In genomic region chr9:123299558-123300126, GRCh38 we compare ENCODE assay signal across 31 cellular contexts. TPM values are rescaled to one million over a fixed set of nuclear protein-coding genes. Genes with fewer than 3 reads are reported as not detected.
DNase-seq lines count a peak whose midpoint lies in the region; ATAC-seq, FAIRE-seq and TF ChIP-seq lines count a peak whose summit lies in the region.
"Had no signal": no experiment of that assay in that cellular context is flagged by ENCODE, and none has a peak within 500 bp of the region (broad histone marks: within the 10 kb centered on the region; RNA-seq: fewer than 3 reads in every experiment).

No MANE protein-coding gene starts in this region.

- POLR2A ChIA-PET in K562 (lab: Yijun Ruan, JAX), result interaction anchor here (0.5 to 1.8 kb wide), 13 partner anchors 9 to 134 kb away, joined by 3 to 9 read pairs (median 3); no protein-coding TSS in a partner anchor

- 1% methylated on average over 10 of the region's 10 CpGs for WGBS in K562 (ENCODE audit: insufficient coverage, low coverage, missing lambda C conversion rate)
- WGBS in sigmoid colon, 2 donors, result 84 to 89% methylated on average over 10 of the region's 10 CpGs
- WGBS in GM23248 (ENCODE audit: low coverage in 1 of 2, low lambda C conversion rate in 2 of 2, missing lambda C conversion rate in 2 of 2), 2 experiments, result 53 to 56% methylated on average over 10 of the region's 10 CpGs

- intact Hi-C loops in K562 (cut with micrococcal nuclease), result no loop called here
- intact Hi-C loops in left ventricle myocardium superior (cut with micrococcal nuclease), result no loop called here
- intact Hi-C loops in sigmoid colon (cut with DNase I), result no loop called here

- ATAC-seq in K562 (peak; percentile 51), left ventricle myocardium superior (peak; percentile 93), GM21825 (IDR thresholded peaks at IDR 0.05; ENCODE audit: unreplicated experiment) (no peak)

- H3K9ac ChIP-seq in K562 (ENCODE audit: insufficient read depth in 1 of 2, low read depth in 2 of 2, low read length in 2 of 2), result peak overlapping the region; percentile 57 to 69; a peak in 3 of 4 replicates
- no peak overlapping the region for H3K9ac ChIP-seq in GM23248

- H3K27ac ChIP-seq in K562 (ENCODE audit: extremely low read depth, low read depth, low read length), result peak overlapping the region; percentile 76
- H3K27ac ChIP-seq in sigmoid colon, result no peak overlapping the region
- H3K27ac ChIP-seq in GM23248, result no peak overlapping the region
- H3K27ac ChIP-seq: 22Rv1, dorsolateral prefrontal cortex, VCaP had no signal

- H3K4me1 ChIP-seq in K562 (replicated peaks in 1 of 2; ENCODE audit: control insufficient read depth in 2 of 2, insufficient read depth in 2 of 2, low read length in 2 of 2) (peaks cover 52 to 67% of the 10 kb centered on the region in 2 experiments), sigmoid colon (peaks cover 0 to 7% (median 2%) of the 10 kb centered on the region in 4 donors), GM23248 (ENCODE audit: insufficient read depth) (no peaks in the 10 kb centered on the region)

- H3K9me1 ChIP-seq in K562 (ENCODE audit: control insufficient read depth, insufficient read depth, low read length), result no peaks in the 10 kb centered on the region

- TF ChIP-seq EP300 in K562 (IDR thresholded peaks at IDR 0.05; ENCODE audit: low read length) (0 out of 2 replicates have a peak, but pooled peaks have one; percentile 1), sigmoid colon (IDR thresholded peaks at IDR 0.05) (no peak)

- H3K4me3 ChIP-seq in K562 (no peak overlapping the region), sigmoid colon (no peak overlapping the region), GM23248 (no peak overlapping the region)
- H3K4me3 ChIP-seq: dorsolateral prefrontal cortex, lung had no signal

- H3K36me3 ChIP-seq in K562 (ENCODE audit: control insufficient read depth, insufficient read depth, low read length) (no peaks in the 10 kb centered on the region), sigmoid colon (no peaks in the 10 kb centered on the region), GM23248 (ENCODE audit: low read depth) (no peaks in the 10 kb centered on the region)

- TF ChIP-seq POLR2A in K562 (conservative IDR thresholded peaks at IDR 0.05) (peak; percentile 47; the same call in 1 of the 2 replicates), sigmoid colon (IDR thresholded peaks at IDR 0.05) (no peak)

- H3K79me2 ChIP-seq in K562 (ENCODE audit: control insufficient read depth, insufficient read depth, low read length) (no peaks in the 10 kb centered on the region), GM23248 (ENCODE audit: insufficient read depth) (no peaks in the 10 kb centered on the region)

- in situ Hi-C loops in K562 (cut with MboI), result no loop called here
- in situ Hi-C loops in GM23248 (cut with MboI), result no loop called here

- TF ChIP-seq RAD21 in K562 (CRISPR knock-in tag; conservative IDR thresholded peaks at IDR 0.05 in 1 of 2, IDR thresholded peaks at IDR 0.05 in 1 of 2), result peak in 1 of 2 experiments; percentile 16; a peak in 1 of 4 replicates

- no peaks in the 10 kb centered on the region for H4K20me1 ChIP-seq in K562 (replicated peaks; ENCODE audit: control insufficient read depth, insufficient read depth, low read length)
- H4K20me1 ChIP-seq in GM23248 (ENCODE audit: insufficient read depth), result no peaks in the 10 kb centered on the region

- no TSS peak for BruUV-seq in K562 (replicated peaks; lab: Mats Ljungman, UMichigan)

- H3K9me2 ChIP-seq in GM23248 (ENCODE audit: insufficient read depth), result no peaks in the 10 kb centered on the region

- H2AFZ ChIP-seq in K562 (ENCODE audit: low read depth, low read length) (peak overlapping the region; percentile 87), GM23248 (no peak overlapping the region)

- DNase-seq in NCI-H82 (lab: John Stamatoyannopoulos, UW), result peak; percentile 57
- no peak for DNase-seq in NCI-H82 treated with DMSO at 0.1 percent for 48 hours (lab: John Stamatoyannopoulos, UW; ENCODE audit: unreplicated experiment)
- peak; percentile 37 to 88 (median 58) for DNase-seq in K562 (ENCODE audit: extremely low read depth in 1 of 4, low spot score in 3 of 4)
- peak; percentile 37 for DNase-seq in left ventricle myocardium superior
- peak; percentile 42 for DNase-seq in sigmoid colon
- DNase-seq in GM23248, result no peak
- DNase-seq in NCI-H446 treated with DMSO at 0.1 percent for 48 hours (lab: John Stamatoyannopoulos, UW), result no peak
- DNase-seq: activated CD4-positive, alpha-beta T cell treated with anti-CD3 and anti-CD28 coated beads, Interleukin-2, amount 10 ng/mL, durations not matched to agents 24 days and 14 days; activated gamma-delta T cell; activated T-cell treated with anti-CD3 and anti-CD28 coated beads, Interleukin-2, amount 50 U/mL, for 24 hours; CD4-positive, alpha-beta memory T cell; DMS 273 treated with DMSO at 0.1 percent for 48 hours; EL; NCI-H1105; NCI-H2081; NCI-H2227 treated with DMSO at 0.1 percent for 48 hours; NCI-H748 treated with DMSO at 0.1 percent for 48 hours; nephron progenitor cell; stimulated activated CD4-positive, alpha-beta T cell treated with anti-CD3 and anti-CD28 coated beads, Interleukin-4, amount 100 ng/mL, for 4 hours; stimulated activated naive CD4-positive, alpha-beta T cell had no signal

- H3K4me2 ChIP-seq in K562 (ENCODE audit: insufficient read depth, low read length) (peak overlapping the region; percentile 61), GM23248 (ENCODE audit: unreplicated experiment) (no peak overlapping the region)

- H3K27me3 ChIP-seq in K562 (ENCODE audit: control insufficient read depth in 2 of 2, insufficient read depth in 2 of 2, low read length in 2 of 2) (no peaks in the 10 kb centered on the region), sigmoid colon (no peaks in the 10 kb centered on the region), GM23248 (replicated peaks; ENCODE audit: insufficient read depth) (no peaks in the 10 kb centered on the region; the same call in 1 of the 2 replicates)
- H3K27me3 ChIP-seq: dorsolateral prefrontal cortex had no signal

- peak; percentile 79 for FAIRE-seq in K562 (lab: Jason Lieb, UNC)
- FAIRE-seq: endothelial cell of umbilical vein, GM12891, keratinocyte, urothelium cell line had no signal

- TF ChIP-seq CTCF in K562 (IDR thresholded peaks at IDR 0.05 in 2 of 3, conservative IDR thresholded peaks at IDR 0.05 in 1 of 3; ENCODE audit: insufficient read depth in 2 of 3, low read depth in 1 of 3, low read length in 3 of 3) (no peak), sigmoid colon (IDR thresholded peaks at IDR 0.05) (no peak)

- H3F3A ChIP-seq in GM23248 (ENCODE audit: insufficient read depth), result no peaks in the 10 kb centered on the region

- CTCF ChIA-PET in K562 (lab: Yijun Ruan, JAX; ENCODE audit: low intra/inter-chr PET ratio), result no interaction called here

- H3K9me3 ChIP-seq in K562 (replicated peaks; ENCODE audit: control insufficient read depth, insufficient read depth, low read depth, low read length) (no peaks in the 10 kb centered on the region), sigmoid colon (no peaks in the 10 kb centered on the region), GM23248 (ENCODE audit: low read depth) (no peaks in the 10 kb centered on the region)

RNA-seq across cellular contexts. Expression of gene STRBP, which starts 31.3 kb away (rescaled TPM):
- 46.0 and 136 TPM in 2 replicates for total RNA-seq in K562 (2011; cell fraction: chromatin; rRNA removed; ENCODE audit: low replicate concordance)
- total RNA-seq in K562 (2011; cell fraction: nucleolus; rRNA removed), result 19.3 and 35.9 TPM in 2 replicates
- 54.3 and 86.7 TPM in 2 replicates for total RNA-seq in K562 (2011; cell fraction: nucleoplasm; rRNA removed)
- total RNA-seq in K562 (2014; rRNA removed) (53.8 and 55.9 TPM in 2 replicates), K562 (2014; rRNA removed; fragmentation: Illumina TruSeq; extraction: Trizol) (84.0 and 87.4 TPM in 2 replicates), K562 (2015; rRNA removed; fragmentation: Illumina TruSeq; extraction: Trizol) (67.9 and 75.3 TPM in 2 replicates), K562 (2021) (66.5 and 73.5 TPM in 2 replicates), left ventricle myocardium superior (21.3 TPM), sigmoid colon (10 to 100 TPM; 13.3 to 18.2 (median 16.1) TPM)
- polyA plus RNA-seq in K562 (2011; rRNA removed) (54.7 and 72.2 TPM in 2 replicates), K562 (2014; fragmentation: Illumina TruSeq; extraction: Trizol) (56.1 and 70.2 TPM in 2 replicates), K562 (2014; fragmentation: Nextera tagmentation; extraction: Ambion mirVana) (10 to 100 TPM; 27.7 to 27.8 TPM), K562 (2014; rRNA removed) (52.1 and 56.0 TPM in 2 replicates), sigmoid colon (10 to 100 TPM; 18.0 to 32.2 (median 29.4) TPM), GM23248 (2016; fragmentation: Nextera tagmentation; extraction: Ambion mirVana) (1.1 and 1.4 TPM in 2 replicates)
- polyA plus RNA-seq in K562 (2011; cell fraction: cytosol; rRNA removed), result 13.6 and 21.7 TPM in 2 replicates
- polyA plus RNA-seq in K562 (2011; cell fraction: nucleus; rRNA removed), result 71.8 and 82.8 TPM in 2 replicates
- polyA plus RNA-seq in K562 (2012), result 64.9 and 101 TPM in 2 replicates
- polyA minus RNA-seq in K562 (2011; rRNA and poly(A)+ RNA removed), result 77.1 and 87.7 TPM in 2 replicates
- polyA minus RNA-seq in K562 (2011; cell fraction: cytosol; rRNA and poly(A)+ RNA removed), result 22.9 and 56.2 TPM in 2 replicates
- 30.8 and 58.6 TPM in 2 replicates for polyA minus RNA-seq in K562 (2011; cell fraction: nucleus; rRNA and poly(A)+ RNA removed)
- total RNA-seq in GM23248 (2014; rRNA removed; shearing (Covaris generic)), result 0.51 and 2.5 TPM in 2 replicates

RNA-seq across cellular contexts. Expression of gene CRB2, which starts 56.4 kb away (rescaled TPM):
- 0.67 and 3.0 TPM in 2 replicates for total RNA-seq in K562 (2011; cell fraction: chromatin; rRNA removed; ENCODE audit: low replicate concordance)
- total RNA-seq in K562 (2011; cell fraction: nucleolus; rRNA removed), result 2.5 and 3.2 TPM in 2 replicates
- total RNA-seq in K562 (2011; cell fraction: nucleoplasm; rRNA removed), result 0.76 and 0.88 TPM in 2 replicates
- total RNA-seq in K562 (2014; rRNA removed) (0.53 and 0.64 TPM in 2 replicates), K562 (2014; rRNA removed; fragmentation: Illumina TruSeq; extraction: Trizol) (0.13 and 0.18 TPM in 2 replicates), K562 (2015; rRNA removed; fragmentation: Illumina TruSeq; extraction: Trizol) (0.25 and 0.38 TPM in 2 replicates), K562 (2021) (1.2 and 1.3 TPM in 2 replicates), left ventricle myocardium superior (0.79 TPM), sigmoid colon (under 1 TPM in 2 of 4 donors, not detected in 2; 0.14 to 0.33 TPM)
- polyA plus RNA-seq in K562 (2011; rRNA removed) (0.18 and 0.28 TPM in 2 replicates), K562 (2014; fragmentation: Illumina TruSeq; extraction: Trizol) (0.13 and 0.29 TPM in 2 replicates), K562 (2014; fragmentation: Nextera tagmentation; extraction: Ambion mirVana) (not detected), K562 (2014; rRNA removed) (0.43 and 0.44 TPM in 2 replicates), sigmoid colon (under 1 TPM in 2 of 3 donors, not detected in 1; 0.46 to 0.79 TPM), GM23248 (2016; fragmentation: Nextera tagmentation; extraction: Ambion mirVana) (not detected in 2 replicates)
- 0.19 and 0.67 TPM in 2 replicates for polyA plus RNA-seq in K562 (2011; cell fraction: cytosol; rRNA removed)
- polyA plus RNA-seq in K562 (2011; cell fraction: nucleus; rRNA removed), result 1.3 and 2.9 TPM in 2 replicates
- 0.25 and 0.68 TPM in 2 replicates for polyA plus RNA-seq in K562 (2012)
- polyA minus RNA-seq in K562 (2011; rRNA and poly(A)+ RNA removed), result 0.24 and 0.91 TPM in 2 replicates
- 1.3 and 2.3 TPM in 2 replicates for polyA minus RNA-seq in K562 (2011; cell fraction: cytosol; rRNA and poly(A)+ RNA removed)
- 1.1 and 1.2 TPM in 2 replicates for polyA minus RNA-seq in K562 (2011; cell fraction: nucleus; rRNA and poly(A)+ RNA removed)
- total RNA-seq in GM23248 (2014; rRNA removed; shearing (Covaris generic)), result not detected in 2 replicates
- total RNA-seq: activated CD4-positive, alpha-beta T cell treated with anti-CD3 and anti-CD28 coated beads, Interleukin-2, amount 10 ng/mL, durations not matched to agents 24 days and 14 days; CD4-positive, alpha-beta memory T cell; endothelial cell of umbilical vein; RPMI7951; SK-MEL-5 had no signal
- polyA plus RNA-seq: CD4-positive, alpha-beta memory T cell; endothelial cell of umbilical vein; keratinocyte had no signal

Comparison
In these comparisons a context has a peak if more than half of its experiments do, and no peak if none do; other contexts are left out.
1. DNase-seq: peak in NCI-H82 (single experiment), K562 (4 of 4), left ventricle myocardium superior (single experiment) and sigmoid colon (single experiment); none in NCI-H82 treated with DMSO at 0.1 percent for 48 hours (single experiment), GM23248 (single experiment) and NCI-H446 treated with DMSO at 0.1 percent for 48 hours (single experiment).